26 cellular contexts compared by ENCODE assay signal in genomic region chr7:100008525-100008924, GRCh38. TPM values are rescaled to one million over a fixed set of nuclear protein-coding genes. Genes with fewer than 3 reads are reported as not detected.
DNase-seq lines count a peak whose midpoint lies in the region.
"Had no signal": no experiment of that assay in that cellular context is flagged by ENCODE, and none has a peak within 500 bp of the region (broad histone marks: within the 10 kb centered on the region; RNA-seq: fewer than 3 reads in every experiment).

No MANE protein-coding gene starts in this region.

- H3K27me3 Mint-ChIP-seq in activated T-helper 2 cell treated with anti-CD3 and anti-CD28 coated beads, Interferon-gamma antibody, Interleukin-2, Interleukin-4, amounts not matched to agents 10 μg/mL and 5 μg/mL and 100 μg/mL, durations not matched to agents 14 hours and 24 hours and 36 hours (ENCODE audit: low read depth): peaks cover 7% of the 10 kb centered on the region

- no peaks in the 10 kb centered on the region for H3K9me3 ChIP-seq in mucosa of rectum (ENCODE audit: control insufficient read depth in 2 of 2, low read length in 2 of 2)
- H3K9me3 ChIP-seq: A549, adrenal gland, left ventricle myocardium inferior, tibial artery had no signal

- DNase-seq in SIG-M5 treated with dmso at 0.1 percent for 504 hours (lab: John Stamatoyannopoulos, UW; ENCODE audit: unreplicated experiment) (peak; percentile 26), SIG-M5 (lab: John Stamatoyannopoulos, UW) (no peak), dermis blood vessel endothelial cell (peak; percentile 33), NCI-H1105 treated with DMSO at 0.1 percent for 48 hours (lab: John Stamatoyannopoulos, UW) (no peak), globus pallidus (ENCODE audit: low spot score) (no peak), amniotic stem cell (lab: John Stamatoyannopoulos, UW) (no peak)
- no peak for DNase-seq in activated T-helper 2 cell treated with anti-CD3 and anti-CD28 coated beads, Interferon-gamma antibody, Interleukin-2, Interleukin-4, amounts not matched to agents 10 μg/mL and 5 μg/mL and 100 μg/mL, durations not matched to agents 14 hours and 24 hours and 36 hours (ENCODE audit: low spot score)
- DNase-seq: activated CD4-positive, CD25-positive, alpha-beta regulatory T cell treated with anti-CD3 and anti-CD28 coated beads, Interleukin-2, amount 50 U/mL, for 72 hours; activated effector memory CD4-positive, alpha-beta T cell treated with anti-CD3 and anti-CD28 coated beads, Interleukin-2, amount 50 U/mL, for 16 hours; adrenal gland; C1 segment of cervical spinal cord; cerebellar nuclear complex; foreskin fibroblast; HCEC 1CT; Karpas-422; left ventricle myocardium inferior; naive B cell; NCI-H1436; NCI-H2227 treated with DMSO at 0.1 percent for 48 hours; Right ventricle myocardium superior; stimulated activated CD4-positive, alpha-beta T cell treated with anti-CD3 and anti-CD28 coated beads, Interleukin-12 subunit alpha, Interleukin-12 subunit beta, amount 100 ng/mL, for 4 hours; T-helper 2 cell; tibial artery had no signal

- H3K27ac ChIP-seq in mucosa of rectum (ENCODE audit: low read depth in 2 of 2, low read length in 2 of 2): peak overlapping the region; percentile 76 to 77
- H3K27ac ChIP-seq: A549, adrenal gland, left ventricle myocardium inferior, tibial artery had no signal

- intact Hi-C loops in activated T-helper 2 cell treated with anti-CD3 and anti-CD28 coated beads, Interferon-gamma antibody, Interleukin-2, Interleukin-4, amounts not matched to agents 10 μg/mL and 5 μg/mL and 100 μg/mL, durations not matched to agents 14 hours and 24 hours and 36 hours (cut with micrococcal nuclease): no loop called here

- no peaks in the 10 kb centered on the region for H3K36me3 ChIP-seq in mucosa of rectum (ENCODE audit: control insufficient read depth in 2 of 2, insufficient read depth in 2 of 2, low read length in 2 of 2)
- H3K36me3 ChIP-seq: adrenal gland, left ventricle myocardium inferior, tibial artery had no signal

- peaks cover 3% of the 10 kb centered on the region for H3K4me1 Mint-ChIP-seq in activated T-helper 2 cell treated with anti-CD3 and anti-CD28 coated beads, Interferon-gamma antibody, Interleukin-2, Interleukin-4, amounts not matched to agents 10 μg/mL and 5 μg/mL and 100 μg/mL, durations not matched to agents 14 hours and 24 hours and 36 hours (ENCODE audit: low read depth)
- H3K4me1 Mint-ChIP-seq: naive B cell had no signal

- H3K27ac Mint-ChIP-seq in activated T-helper 2 cell treated with anti-CD3 and anti-CD28 coated beads, Interferon-gamma antibody, Interleukin-2, Interleukin-4, amounts not matched to agents 10 μg/mL and 5 μg/mL and 100 μg/mL, durations not matched to agents 14 hours and 24 hours and 36 hours: no peak overlapping the region
- H3K27ac Mint-ChIP-seq: endodermal cell had no signal

- peak overlapping the region in 1 of 2 donors; percentile 22 for H3K4me3 ChIP-seq in mucosa of rectum (ENCODE audit: low read length in 2 of 2)
- H3K4me3 ChIP-seq: A549, adrenal gland, left ventricle myocardium inferior, tibial artery had no signal

- no peaks in the 10 kb centered on the region for H3K9me3 Mint-ChIP-seq in activated T-helper 2 cell treated with anti-CD3 and anti-CD28 coated beads, Interferon-gamma antibody, Interleukin-2, Interleukin-4, amounts not matched to agents 10 μg/mL and 5 μg/mL and 100 μg/mL, durations not matched to agents 14 hours and 24 hours and 36 hours
- H3K9me3 Mint-ChIP-seq: endodermal cell, naive B cell had no signal

- no peaks in the 10 kb centered on the region for H3K36me3 Mint-ChIP-seq in activated T-helper 2 cell treated with anti-CD3 and anti-CD28 coated beads, Interferon-gamma antibody, Interleukin-2, Interleukin-4, amounts not matched to agents 10 μg/mL and 5 μg/mL and 100 μg/mL, durations not matched to agents 14 hours and 24 hours and 36 hours (ENCODE audit: low read depth)
- H3K36me3 Mint-ChIP-seq: naive B cell had no signal

- H3K9ac ChIP-seq in mucosa of rectum (ENCODE audit: low read depth in 1 of 2, low read length in 2 of 2): peak overlapping the region in 1 of 2 donors; percentile 47

- H3K27me3 ChIP-seq in mucosa of rectum (ENCODE audit: control insufficient read depth in 2 of 2, insufficient read depth in 2 of 2, low read length in 2 of 2): no peaks in the 10 kb centered on the region
- H3K27me3 ChIP-seq: adrenal gland, tibial artery had no signal

- H3K4me1 ChIP-seq in mucosa of rectum (ENCODE audit: control insufficient read depth in 2 of 2, insufficient read depth in 2 of 2, low read length in 2 of 2): peaks cover 7 to 23% of the 10 kb centered on the region in 2 donors
- H3K4me1 ChIP-seq: adrenal gland, left ventricle myocardium inferior had no signal

- no peak overlapping the region for H3K4me3 Mint-ChIP-seq in activated T-helper 2 cell treated with anti-CD3 and anti-CD28 coated beads, Interferon-gamma antibody, Interleukin-2, Interleukin-4, amounts not matched to agents 10 μg/mL and 5 μg/mL and 100 μg/mL, durations not matched to agents 14 hours and 24 hours and 36 hours (ENCODE audit: low read depth)
- H3K4me3 Mint-ChIP-seq: endodermal cell, naive B cell had no signal

RNA-seq across cellular contexts. Expression of gene ZKSCAN1, which starts 6.9 kb away (rescaled TPM):
- 42.6 and 50.9 TPM in 2 replicates for total RNA-seq in dermis blood vessel endothelial cell
- total RNA-seq in activated T-helper 2 cell treated with anti-CD3 and anti-CD28 coated beads, Interferon-gamma antibody, Interleukin-2, Interleukin-4, amounts not matched to agents 10 μg/mL and 5 μg/mL and 100 μg/mL, durations not matched to agents 14 hours and 24 hours and 36 hours: 59.0 and 63.5 TPM in 2 replicates

RNA-seq across cellular contexts. Expression of gene AZGP1, which starts 32.7 kb away (rescaled TPM):
- total RNA-seq in dermis blood vessel endothelial cell: not detected in 2 replicates
- total RNA-seq in activated T-helper 2 cell treated with anti-CD3 and anti-CD28 coated beads, Interferon-gamma antibody, Interleukin-2, Interleukin-4, amounts not matched to agents 10 μg/mL and 5 μg/mL and 100 μg/mL, durations not matched to agents 14 hours and 24 hours and 36 hours: not detected in 2 replicates
- total RNA-seq: endodermal cell had no signal

RNA-seq across cellular contexts. Expression of gene ZSCAN21, which starts 41.0 kb away (rescaled TPM):
- 9.9 and 11.2 TPM in 2 replicates for total RNA-seq in dermis blood vessel endothelial cell
- 6.1 and 7.7 TPM in 2 replicates for total RNA-seq in activated T-helper 2 cell treated with anti-CD3 and anti-CD28 coated beads, Interferon-gamma antibody, Interleukin-2, Interleukin-4, amounts not matched to agents 10 μg/mL and 5 μg/mL and 100 μg/mL, durations not matched to agents 14 hours and 24 hours and 36 hours

Comparison
In these comparisons a context has a peak if more than half of its experiments do, and no peak if none do; other contexts are left out.
1. DNase-seq: peak in SIG-M5 treated with dmso at 0.1 percent for 504 hours (single experiment) and dermis blood vessel endothelial cell (single experiment); none in SIG-M5 (single experiment), activated T-helper 2 cell treated with anti-CD3 and anti-CD28 coated beads, Interferon-gamma antibody, Interleukin-2, Interleukin-4, amounts not matched to agents 10 μg/mL and 5 μg/mL and 100 μg/mL, durations not matched to agents 14 hours and 24 hours and 36 hours (single experiment), NCI-H1105 treated with DMSO at 0.1 percent for 48 hours (single experiment), globus pallidus (single experiment) and amniotic stem cell (single experiment).